30 cellular contexts compared by ENCODE assay signal in the genomic region with DNA sequence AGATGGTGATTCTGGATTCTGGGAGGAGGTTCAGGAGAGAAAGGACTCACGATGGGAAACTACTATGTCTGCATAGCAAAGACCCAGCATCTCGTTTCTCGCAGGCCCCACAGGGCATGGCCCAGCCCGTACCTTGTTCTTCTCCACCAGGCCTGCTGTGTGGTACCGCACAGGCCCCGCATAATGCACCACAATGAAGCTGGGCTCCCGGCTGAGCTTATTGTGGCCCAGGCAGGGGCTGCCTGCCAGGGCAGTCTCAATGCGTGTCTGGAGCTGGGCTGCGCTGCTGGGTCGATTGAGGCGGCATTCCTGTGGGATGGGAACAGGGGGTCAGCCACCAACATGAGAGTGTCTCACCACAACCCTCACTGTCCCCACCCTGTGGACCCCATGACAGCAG.
"Had no signal": no experiment of that assay in that cellular context is flagged by ENCODE, and none has a peak within 500 bp of the region (broad histone marks: within the 10 kb centered on the region; RNA-seq: fewer than 3 reads in every experiment).

No MANE protein-coding gene starts in this region.

- H3K36me3 ChIP-seq: neural progenitor cell had no signal

- H3K27ac Mint-ChIP-seq: activated CD4-positive, alpha-beta memory T cell treated with anti-CD3 and anti-CD28 coated beads for 36 hours; activated CD8-positive, alpha-beta memory T cell treated with anti-CD3 and anti-CD28 coated beads, Interleukin-2, amount 10 ng/mL, durations not matched to agents 7 days and 5 days; activated T-helper 1 cell treated with anti-CD3 and anti-CD28 coated beads, Interleukin-12 subunit alpha, Interleukin-12 subunit beta, Interleukin-2, Interleukin-4 antibody, amounts not matched to agents 30 ng/mL and 10 ng/mL and 1 ng/mL, durations not matched to agents 14 hours and 24 hours and 36 hours; memory B cell; natural killer cell; neural progenitor cell; stimulated activated naive B cell treated with anti-CD40 and anti-IgM and Interleukin-4, amounts not matched to agents 10 μg/mL and 1 μg/mL and 100 μg/mL, for 72 hours; T-helper 1 cell treated with Interleukin-12 subunit alpha and Interleukin-12 subunit beta and Interleukin-4 antibody, amounts not matched to agents 30 μg/mL and 1 μg/mL, for 36 hours had no signal

- H3K4me3 ChIP-seq: neural progenitor cell, right atrium auricular region, suprapubic skin, tibial artery, upper lobe of right lung had no signal

- H3K27ac ChIP-seq: neural progenitor cell, right atrium auricular region, suprapubic skin, tibial artery, upper lobe of right lung, WERI-Rb-1 had no signal

- H3K9me3 Mint-ChIP-seq: activated CD4-positive, alpha-beta memory T cell treated with anti-CD3 and anti-CD28 coated beads for 36 hours; activated T-helper 1 cell treated with anti-CD3 and anti-CD28 coated beads, Interleukin-12 subunit alpha, Interleukin-12 subunit beta, Interleukin-2, Interleukin-4 antibody, amounts not matched to agents 30 ng/mL and 10 ng/mL and 1 ng/mL, durations not matched to agents 14 hours and 24 hours and 36 hours; memory B cell; natural killer cell; neural progenitor cell; stimulated activated naive B cell treated with anti-CD40 and anti-IgM and Interleukin-4, amounts not matched to agents 10 μg/mL and 1 μg/mL and 100 μg/mL, for 72 hours; T-helper 1 cell treated with Interleukin-12 subunit alpha and Interleukin-12 subunit beta and Interleukin-4 antibody, amounts not matched to agents 30 μg/mL and 1 μg/mL, for 36 hours had no signal

- H3K27me3 ChIP-seq: neural progenitor cell, right atrium auricular region, suprapubic skin, tibial artery, upper lobe of right lung had no signal

- H3K36me3 Mint-ChIP-seq: natural killer cell had no signal

- H3K9me3 ChIP-seq: right atrium auricular region, suprapubic skin, tibial artery, upper lobe of right lung had no signal

- ATAC-seq: activated CD4-positive, CD25-positive, alpha-beta regulatory T cell treated with anti-CD3 and anti-CD28 coated beads, Interleukin-2, amount 50 U/mL, for 24 hours; activated CD8-positive, alpha-beta memory T cell treated with anti-CD3 and anti-CD28 coated beads, Interleukin-2, amount 10 ng/mL, durations not matched to agents 7 days and 5 days; esophagus mucosa; left colon; natural killer cell; stimulated activated naive B cell treated with anti-CD40 and anti-IgM and Interleukin-4, amounts not matched to agents 10 μg/mL and 1 μg/mL and 100 μg/mL, for 72 hours; upper lobe of right lung had no signal

- H3K4me1 ChIP-seq: neural progenitor cell, right atrium auricular region, suprapubic skin, tibial artery, upper lobe of right lung had no signal

- H3K4me3 Mint-ChIP-seq: activated CD4-positive, alpha-beta memory T cell treated with anti-CD3 and anti-CD28 coated beads for 36 hours; activated CD8-positive, alpha-beta memory T cell treated with anti-CD3 and anti-CD28 coated beads, Interleukin-2, amount 10 ng/mL, durations not matched to agents 7 days and 5 days; activated T-helper 1 cell treated with anti-CD3 and anti-CD28 coated beads, Interleukin-12 subunit alpha, Interleukin-12 subunit beta, Interleukin-2, Interleukin-4 antibody, amounts not matched to agents 30 ng/mL and 10 ng/mL and 1 ng/mL, durations not matched to agents 14 hours and 24 hours and 36 hours; memory B cell; natural killer cell; neural progenitor cell; stimulated activated naive B cell treated with anti-CD40 and anti-IgM and Interleukin-4, amounts not matched to agents 10 μg/mL and 1 μg/mL and 100 μg/mL, for 72 hours; T-helper 1 cell treated with Interleukin-12 subunit alpha and Interleukin-12 subunit beta and Interleukin-4 antibody, amounts not matched to agents 30 μg/mL and 1 μg/mL, for 36 hours had no signal

- H3K4me1 Mint-ChIP-seq: memory B cell, neural progenitor cell had no signal

- DNase-seq: activated CD4-positive, alpha-beta memory T cell treated with anti-CD3 and anti-CD28 coated beads for 36 hours; activated CD4-positive, alpha-beta T cell treated with anti-CD3 and anti-CD28 coated beads for 48 hours; activated CD8-positive, alpha-beta memory T cell treated with anti-CD3 and anti-CD28 coated beads, Interleukin-2, amount 10 ng/mL, durations not matched to agents 7 days and 5 days; activated gamma-delta T cell treated with Interleukin-2 at 50 U/mL for 16 hours; activated naive CD4-positive, alpha-beta T cell treated with anti-CD3 and anti-CD28 coated beads, Interleukin-2, amount 50 U/mL, for 16 hours; activated T-cell treated with anti-CD3 and anti-CD28 coated beads for 4 hours; amniotic stem cell; central memory CD4-positive, alpha-beta T cell; foreskin fibroblast; head of caudate nucleus; hippocampal formation; kidney; left colon; natural killer cell; stimulated activated CD4-positive, alpha-beta T cell treated with anti-CD3 and anti-CD28 coated beads, Interleukin-15, amount 100 ng/mL, for 24 hours; stimulated activated CD4-positive, alpha-beta T cell treated with anti-CD3 and anti-CD28 coated beads, Interleukin-2, amount 100 ng/mL, for 24 hours; stimulated activated naive B cell treated with anti-CD40 and anti-IgM and Interleukin-4, amounts not matched to agents 10 μg/mL and 1 μg/mL and 100 μg/mL, for 72 hours; SW 1271; T-helper 9 cell; tibial artery; upper lobe of right lung; WERI-Rb-1 had no signal

- H3K27me3 Mint-ChIP-seq: activated CD4-positive, alpha-beta memory T cell treated with anti-CD3 and anti-CD28 coated beads for 36 hours; activated CD8-positive, alpha-beta memory T cell treated with anti-CD3 and anti-CD28 coated beads, Interleukin-2, amount 10 ng/mL, durations not matched to agents 7 days and 5 days; memory B cell; stimulated activated naive B cell treated with anti-CD40 and anti-IgM and Interleukin-4, amounts not matched to agents 10 μg/mL and 1 μg/mL and 100 μg/mL, for 72 hours had no signal
